Comparison of ENCODE assay signal across 10 cellular contexts in the genomic region with DNA sequence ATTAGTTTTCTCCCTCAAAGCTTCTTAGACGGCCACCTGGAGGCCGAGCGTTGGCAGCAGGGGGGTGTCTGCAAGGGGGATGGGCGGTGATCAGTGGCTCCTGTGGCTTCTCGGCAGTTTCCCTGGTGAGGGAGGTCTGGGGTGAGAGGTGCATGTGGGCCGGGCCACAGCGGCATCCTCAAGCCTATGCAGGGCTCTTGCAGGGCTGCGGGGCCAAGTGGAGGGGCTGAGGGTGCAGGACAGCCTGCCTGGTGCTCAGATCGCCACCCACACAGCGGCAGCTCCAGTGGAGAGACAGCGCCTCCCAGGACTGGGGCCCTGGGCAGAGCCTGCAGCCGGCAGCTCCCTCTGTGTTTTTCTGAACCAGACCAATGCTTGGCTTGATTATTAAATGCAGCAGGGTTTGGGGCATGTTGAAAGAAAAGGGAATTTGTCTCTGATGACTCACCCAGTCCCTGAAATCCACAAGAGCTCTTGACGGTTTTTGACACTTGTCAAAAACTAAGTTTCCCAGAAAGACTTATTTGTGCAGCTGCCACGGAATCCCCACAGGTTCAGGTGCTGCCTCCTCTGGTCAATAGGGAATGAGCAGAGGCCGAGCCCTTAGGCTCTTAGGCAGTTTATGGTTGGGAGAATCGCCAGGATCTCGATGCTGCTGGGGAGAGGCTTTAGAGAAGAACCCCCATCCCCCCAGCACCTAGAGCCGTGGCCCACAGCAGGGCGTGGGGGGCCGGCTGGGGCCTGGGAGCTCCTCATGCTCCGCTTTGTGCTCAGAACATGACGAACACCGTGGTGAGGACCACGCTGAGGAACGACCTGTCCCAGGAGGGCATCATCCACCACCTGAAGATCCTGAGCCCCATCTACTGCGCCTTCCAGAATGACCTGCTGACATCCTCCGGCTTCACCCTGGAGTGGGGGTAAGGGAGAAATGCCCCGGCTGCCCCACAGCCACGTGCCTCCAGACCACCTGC. TPM values are rescaled to one million over a fixed set of nuclear protein-coding genes. Genes with fewer than 3 reads are reported as not detected.
DNase-seq lines count a peak whose midpoint lies in the region; ATAC-seq and TF ChIP-seq lines count a peak whose summit lies in the region.
"Had no signal": no experiment of that assay in that cellular context is flagged by ENCODE, and none has a peak within 500 bp of the region (broad histone marks: within the 10 kb centered on the region; RNA-seq: fewer than 3 reads in every experiment).

No MANE protein-coding gene starts in this region.

- no peaks in the 10 kb centered on the region for H3K9me3 ChIP-seq in T-helper 17 cell (ENCODE audit: control insufficient read depth, low read length, poor library complexity, severe bottlenecking)

- no peak overlapping the region for H3K27ac Mint-ChIP-seq in stimulated activated effector memory CD8-positive, alpha-beta T cell treated with anti-CD3 and anti-CD28 coated beads, Interleukin-12 subunit alpha, Interleukin-12 subunit beta, amount 100 ng/mL, for 72 hours
- no peak overlapping the region for H3K27ac Mint-ChIP-seq in T-helper 17 cell
- H3K27ac Mint-ChIP-seq: CD4-positive, CD25-positive, alpha-beta regulatory T cell had no signal

- no peaks in the 10 kb centered on the region for H3K9me3 Mint-ChIP-seq in stimulated activated effector memory CD8-positive, alpha-beta T cell treated with anti-CD3 and anti-CD28 coated beads, Interleukin-12 subunit alpha, Interleukin-12 subunit beta, amount 100 ng/mL, for 72 hours

- H3K4me3 ChIP-seq in epithelial cell of esophagus (ENCODE audit: low read length), result no peak overlapping the region

- no peaks in the 10 kb centered on the region for H3K36me3 Mint-ChIP-seq in stimulated activated effector memory CD8-positive, alpha-beta T cell treated with anti-CD3 and anti-CD28 coated beads, Interleukin-12 subunit alpha, Interleukin-12 subunit beta, amount 100 ng/mL, for 72 hours
- H3K36me3 Mint-ChIP-seq in T-helper 17 cell (ENCODE audit: low read depth), result peaks cover 5% of the 10 kb centered on the region
- H3K36me3 Mint-ChIP-seq: CD4-positive, CD25-positive, alpha-beta regulatory T cell had no signal

- peaks cover 12% of the 10 kb centered on the region for H3K4me1 Mint-ChIP-seq in stimulated activated effector memory CD8-positive, alpha-beta T cell treated with anti-CD3 and anti-CD28 coated beads, Interleukin-12 subunit alpha, Interleukin-12 subunit beta, amount 100 ng/mL, for 72 hours
- peaks cover 9% of the 10 kb centered on the region for H3K4me1 Mint-ChIP-seq in T-helper 17 cell

- TF ChIP-seq CTCF in epithelial cell of esophagus (IDR thresholded peaks at IDR 0.05; ENCODE audit: insufficient read depth, low read depth, low read length, missing control alignments), result peak; percentile 38

- H3K4me3 Mint-ChIP-seq in stimulated activated effector memory CD8-positive, alpha-beta T cell treated with anti-CD3 and anti-CD28 coated beads, Interleukin-12 subunit alpha, Interleukin-12 subunit beta, amount 100 ng/mL, for 72 hours, result no peak overlapping the region
- no peak overlapping the region for H3K4me3 Mint-ChIP-seq in T-helper 17 cell
- H3K4me3 Mint-ChIP-seq: CD4-positive, CD25-positive, alpha-beta regulatory T cell had no signal

- DNase-seq in NOMO-1 (lab: John Stamatoyannopoulos, UW; ENCODE audit: unreplicated experiment in 2 of 2) (peak; percentile 9 to 26), NOMO-1 treated with dmso at 0.1 percent for 144 hours (lab: John Stamatoyannopoulos, UW; ENCODE audit: unreplicated experiment) (no peak), NCI-H345 treated with DMSO at 0.1 percent for 48 hours (lab: John Stamatoyannopoulos, UW; ENCODE audit: unreplicated experiment) (peak; percentile 74), epithelial cell of esophagus (ENCODE audit: low read depth) (peak; percentile 41), T-helper 17 cell (no peak)
- DNase-seq in stimulated activated effector memory CD8-positive, alpha-beta T cell treated with anti-CD3 and anti-CD28 coated beads, Interleukin-12 subunit alpha, Interleukin-12 subunit beta, amount 100 ng/mL, for 72 hours (ENCODE audit: low spot score in 2 of 2), result no peak

- peaks cover 53% of the 10 kb centered on the region for H3K27me3 Mint-ChIP-seq in T-helper 17 cell

- ATAC-seq in stimulated activated effector memory CD8-positive, alpha-beta T cell treated with anti-CD3 and anti-CD28 coated beads, Interleukin-12 subunit alpha, Interleukin-12 subunit beta, amount 100 ng/mL, for 72 hours, result peak; percentile 14
- no peak for ATAC-seq in T-helper 17 cell
- no peak for ATAC-seq in HG02759 (IDR thresholded peaks at IDR 0.05; ENCODE audit: unreplicated experiment)
- no peak for ATAC-seq in activated CD4-positive, CD25-positive, alpha-beta regulatory T cell treated with anti-CD3 and anti-CD28 coated beads, Interleukin-2, amount 50 U/mL, for 24 hours

RNA-seq across cellular contexts. Expression of gene UMODL1, which starts 54.7 kb away (rescaled TPM):
- under 1 TPM; 0.23 to 0.99 TPM for total RNA-seq in T-helper 17 cell
- total RNA-seq: glomerular endothelial cell had no signal

Comparison
In these comparisons a context has a peak if more than half of its experiments do, and no peak if none do; other contexts are left out.
1. DNase-seq: peak in NOMO-1 (2 of 2), NCI-H345 treated with DMSO at 0.1 percent for 48 hours (single experiment) and epithelial cell of esophagus (single experiment); none in NOMO-1 treated with dmso at 0.1 percent for 144 hours (single experiment), stimulated activated effector memory CD8-positive, alpha-beta T cell treated with anti-CD3 and anti-CD28 coated beads, Interleukin-12 subunit alpha, Interleukin-12 subunit beta, amount 100 ng/mL, for 72 hours (0 of 2) and T-helper 17 cell (0 of 3).